ENCODE assay signal across 8 cellular contexts in the genomic region with DNA sequence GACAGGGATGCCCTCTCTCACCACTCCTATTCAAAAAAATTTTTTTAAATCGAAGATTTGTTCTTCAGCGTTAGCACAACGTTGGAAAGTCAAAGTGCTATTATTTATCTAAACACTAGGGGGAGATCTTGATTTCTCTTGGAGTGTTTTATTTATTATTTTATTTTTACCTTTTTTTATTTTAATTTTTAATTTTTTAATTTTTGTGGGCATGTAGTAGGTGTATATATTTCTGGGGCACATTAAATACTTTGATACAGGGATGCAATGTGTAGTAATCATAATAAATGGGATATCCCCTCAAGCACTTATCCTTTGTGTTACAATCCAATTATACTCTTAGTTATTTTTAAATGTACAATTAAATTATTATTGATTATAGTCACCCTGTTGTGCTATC. TPM values are rescaled to one million over a fixed set of nuclear protein-coding genes. Genes with fewer than 3 reads are reported as not detected.
DNase-seq lines count a peak whose midpoint lies in the region; ATAC-seq, FAIRE-seq and TF ChIP-seq lines count a peak whose summit lies in the region.

No MANE protein-coding gene starts in this region.

- no peak overlapping the region for H3K9ac ChIP-seq in K562 (ENCODE audit: insufficient read depth in 1 of 2, low read depth in 2 of 2, low read length in 2 of 2)

- in situ Hi-C loops in K562 (cut with MboI), result no loop called here

- intact Hi-C loops in K562 (cut with micrococcal nuclease) (loop anchor here (1.0 to 10.0 kb wide), 4 partner anchors 101 to 517 kb away; no protein-coding TSS in a partner anchor), lower leg skin (cut with DNase I; ENCODE audit: low total_unique reads) (no loop called here)

- H3K27me3 ChIP-seq in HL-60 (ENCODE audit: insufficient read depth, poor library complexity, severe bottlenecking) (no peaks in the 10 kb centered on the region), K562 (ENCODE audit: control insufficient read depth in 2 of 2, insufficient read depth in 2 of 2, low read length in 2 of 2) (no peaks in the 10 kb centered on the region)

- no peaks in the 10 kb centered on the region for H3K9me1 ChIP-seq in K562 (ENCODE audit: control insufficient read depth, insufficient read depth, low read length)

- DNase-seq in CD1c-positive myeloid dendritic cell (ENCODE audit: extremely low spot score) (peak; percentile 28), HL-60 (ENCODE audit: low read depth in 1 of 2, low spot score in 1 of 2) (no peak), K562 (ENCODE audit: extremely low read depth in 1 of 4, low spot score in 3 of 4) (no peak), medulla oblongata (ENCODE audit: extremely low spot score) (peak; percentile 26), lower leg skin (ENCODE audit: low spot score in 2 of 2) (no peak), GDM1 (lab: John Stamatoyannopoulos, UW) (no peak), NOMO-1 treated with DMSO at 0.1 percent for 48 hours (lab: John Stamatoyannopoulos, UW; ENCODE audit: unreplicated experiment) (no peak)

- POLR2A ChIA-PET in K562 (lab: Yijun Ruan, JAX), result no interaction called here

- no peaks in the 10 kb centered on the region for H4K20me1 ChIP-seq in K562 (replicated peaks; ENCODE audit: control insufficient read depth, insufficient read depth, low read length)

- FAIRE-seq in K562 (lab: Jason Lieb, UNC), result peak; percentile 60

- TF ChIP-seq CTCF in HL-60 (IDR thresholded peaks at IDR 0.05; ENCODE audit: insufficient read depth, low read length) (peak; percentile 23), K562 (IDR thresholded peaks at IDR 0.05 in 2 of 3, conservative IDR thresholded peaks at IDR 0.05 in 1 of 3; ENCODE audit: insufficient read depth in 2 of 3, low read depth in 1 of 3, low read length in 3 of 3) (peak in 2 of 3 experiments; percentile 15 to 66; a peak in 2 of 6 replicates), lower leg skin (IDR thresholded peaks at IDR 0.05) (no peak)

- peaks cover 0 to 2% of the 10 kb centered on the region in 2 experiments; a peak in 3 of 5 replicates for H3K4me1 ChIP-seq in K562 (replicated peaks in 1 of 2; ENCODE audit: control insufficient read depth in 2 of 2, insufficient read depth in 2 of 2, low read length in 2 of 2)

- H3K79me2 ChIP-seq in K562 (ENCODE audit: control insufficient read depth, insufficient read depth, low read length), result no peaks in the 10 kb centered on the region

- WGBS in K562 (ENCODE audit: insufficient coverage, low coverage, missing lambda C conversion rate), result 3% methylated on average over 3 of the region's 3 CpGs
- WGBS in lower leg skin, 2 donors, result 5% methylated on average over 3 of the region's 3 CpGs

- CTCF ChIA-PET in K562 (lab: Yijun Ruan, JAX; ENCODE audit: low intra/inter-chr PET ratio), result interaction anchor here (0.8 to 1.5 kb wide), 3 partner anchors 101 to 517 kb away, joined by 3 to 10 read pairs (median 9); no protein-coding TSS in a partner anchor

- TF ChIP-seq EP300 in K562 (IDR thresholded peaks at IDR 0.05; ENCODE audit: low read length), result no peak

- H3K27ac ChIP-seq in HL-60 (replicated peaks) (no peak overlapping the region), K562 (ENCODE audit: extremely low read depth, low read depth, low read length) (no peak overlapping the region)

- no TSS peak for BruUV-seq in K562 (replicated peaks; lab: Mats Ljungman, UMichigan)

- ATAC-seq in K562 (no peak), HG02870 (IDR thresholded peaks at IDR 0.05; ENCODE audit: unreplicated experiment) (no peak)

- TF ChIP-seq POLR2A in K562 (conservative IDR thresholded peaks at IDR 0.05), result no peak
- no peak for TF ChIP-seq POLR2A in lower leg skin (IDR thresholded peaks at IDR 0.05)

- TF ChIP-seq RAD21 in K562 (CRISPR knock-in tag; conservative IDR thresholded peaks at IDR 0.05 in 1 of 2, IDR thresholded peaks at IDR 0.05 in 1 of 2), result peak; percentile 61 to 67

- H3K4me2 ChIP-seq in K562 (ENCODE audit: insufficient read depth, low read length), result no peak overlapping the region

- H3K4me3 ChIP-seq in HL-60 (replicated peaks; ENCODE audit: insufficient read depth, low read length), result no peak overlapping the region
- H3K4me3 ChIP-seq in K562, result no peak overlapping the region
- no peak overlapping the region for H3K4me3 ChIP-seq in lower leg skin (ENCODE audit: low read depth, poor library complexity, severe bottlenecking)

- H2AFZ ChIP-seq in K562 (ENCODE audit: low read depth, low read length), result no peak overlapping the region

- H3K9me3 ChIP-seq in K562 (replicated peaks; ENCODE audit: control insufficient read depth, insufficient read depth, low read depth, low read length), result no peaks in the 10 kb centered on the region

- no peaks in the 10 kb centered on the region for H3K36me3 ChIP-seq in K562 (ENCODE audit: control insufficient read depth, insufficient read depth, low read length)

TF ChIP-seq in K562, 482 proteins besides CTCF, POLR2A, EP300 and RAD21 (continues in another document):
- TF ChIP-seq EP400 (IDR thresholded peaks at IDR 0.05) (no peak), ZNF507 (tag; conservative IDR thresholded peaks at IDR 0.05) (no peak)
- TF ChIP-seq, protein P1, sequence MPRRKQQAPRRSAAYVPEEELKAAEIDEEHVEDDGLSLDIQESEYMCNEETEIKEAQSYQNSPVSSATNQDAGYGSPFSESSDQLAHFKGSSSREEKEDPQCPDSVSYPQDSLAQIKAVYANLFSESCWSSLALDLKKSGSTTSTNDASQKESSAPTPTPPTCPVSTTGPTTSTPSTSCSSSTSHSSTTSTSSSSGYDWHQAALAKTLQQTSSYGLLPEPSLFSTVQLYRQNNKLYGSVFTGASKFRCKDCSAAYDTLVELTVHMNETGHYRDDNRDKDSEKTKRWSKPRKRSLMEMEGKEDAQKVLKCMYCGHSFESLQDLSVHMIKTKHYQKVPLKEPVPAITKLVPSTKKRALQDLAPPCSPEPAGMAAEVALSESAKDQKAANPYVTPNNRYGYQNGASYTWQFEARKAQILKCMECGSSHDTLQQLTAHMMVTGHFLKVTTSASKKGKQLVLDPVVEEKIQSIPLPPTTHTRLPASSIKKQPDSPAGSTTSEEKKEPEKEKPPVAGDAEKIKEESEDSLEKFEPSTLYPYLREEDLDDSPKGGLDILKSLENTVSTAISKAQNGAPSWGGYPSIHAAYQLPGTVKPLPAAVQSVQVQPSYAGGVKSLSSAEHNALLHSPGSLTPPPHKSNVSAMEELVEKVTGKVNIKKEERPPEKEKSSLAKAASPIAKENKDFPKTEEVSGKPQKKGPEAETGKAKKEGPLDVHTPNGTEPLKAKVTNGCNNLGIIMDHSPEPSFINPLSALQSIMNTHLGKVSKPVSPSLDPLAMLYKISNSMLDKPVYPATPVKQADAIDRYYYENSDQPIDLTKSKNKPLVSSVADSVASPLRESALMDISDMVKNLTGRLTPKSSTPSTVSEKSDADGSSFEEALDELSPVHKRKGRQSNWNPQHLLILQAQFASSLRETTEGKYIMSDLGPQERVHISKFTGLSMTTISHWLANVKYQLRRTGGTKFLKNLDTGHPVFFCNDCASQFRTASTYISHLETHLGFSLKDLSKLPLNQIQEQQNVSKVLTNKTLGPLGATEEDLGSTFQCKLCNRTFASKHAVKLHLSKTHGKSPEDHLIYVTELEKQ (CRISPR knock-in tag; IDR thresholded peaks at IDR 0.05), result no peak

RNA-seq across cellular contexts. Expression of a gene that starts 37.4 kb away (rescaled TPM):
- total RNA-seq in K562 (2011; cell fraction: chromatin; rRNA removed; ENCODE audit: low replicate concordance), result 14.4 and 15.7 TPM in 2 replicates
- total RNA-seq in K562 (2011; cell fraction: nucleolus; rRNA removed), result 22.1 and 26.0 TPM in 2 replicates
- 18.6 and 19.8 TPM in 2 replicates for total RNA-seq in K562 (2011; cell fraction: nucleoplasm; rRNA removed)
- total RNA-seq in K562 (2014; rRNA removed) (12.3 and 15.1 TPM in 2 replicates), K562 (2014; rRNA removed; fragmentation: Illumina TruSeq; extraction: Trizol) (8.6 and 9.3 TPM in 2 replicates), K562 (2015; rRNA removed; fragmentation: Illumina TruSeq; extraction: Trizol) (11.5 and 11.6 TPM in 2 replicates), K562 (2021) (16.9 and 18.0 TPM in 2 replicates), lower leg skin (under 1 TPM in 1 of 4 donors, not detected in 3; 0.19 TPM)
- polyA plus RNA-seq in K562 (2011; rRNA removed) (8.7 and 11.4 TPM in 2 replicates), K562 (2014; fragmentation: Illumina TruSeq; extraction: Trizol) (7.8 and 8.3 TPM in 2 replicates), K562 (2014; fragmentation: Nextera tagmentation; extraction: Ambion mirVana) (1 to 10 TPM; 2.5 to 3.1 TPM), K562 (2014; rRNA removed) (8.8 and 10.7 TPM in 2 replicates)
- 18.8 and 32.4 TPM in 2 replicates for polyA plus RNA-seq in K562 (2011; cell fraction: cytosol; rRNA removed)
- polyA plus RNA-seq in K562 (2011; cell fraction: nucleus; rRNA removed), result 14.8 and 16.1 TPM in 2 replicates
- polyA plus RNA-seq in K562 (2012), result 7.7 and 13.1 TPM in 2 replicates
- 14.3 and 14.4 TPM in 2 replicates for polyA minus RNA-seq in K562 (2011; rRNA and poly(A)+ RNA removed)
- 5.8 and 11.5 TPM in 2 replicates for polyA minus RNA-seq in K562 (2011; cell fraction: cytosol; rRNA and poly(A)+ RNA removed)
- 15.1 and 21.2 TPM in 2 replicates for polyA minus RNA-seq in K562 (2011; cell fraction: nucleus; rRNA and poly(A)+ RNA removed)

RNA-seq across cellular contexts. Expression of a gene that starts 44.3 kb away (rescaled TPM):
- 2.3 and 3.1 TPM in 2 replicates for total RNA-seq in K562 (2011; cell fraction: chromatin; rRNA removed; ENCODE audit: low replicate concordance)
- 2.2 and 3.6 TPM in 2 replicates for total RNA-seq in K562 (2011; cell fraction: nucleolus; rRNA removed)
- 0.88 and 0.99 TPM in 2 replicates for total RNA-seq in K562 (2011; cell fraction: nucleoplasm; rRNA removed)
- total RNA-seq in K562 (2014; rRNA removed) (0.59 and 1.1 TPM in 2 replicates), K562 (2014; rRNA removed; fragmentation: Illumina TruSeq; extraction: Trizol) (0.19 and 0.33 TPM in 2 replicates), K562 (2015; rRNA removed; fragmentation: Illumina TruSeq; extraction: Trizol) (0.11 and 0.29 TPM in 2 replicates), K562 (2021) (0.84 and 0.94 TPM in 2 replicates), lower leg skin (not detected)
- polyA plus RNA-seq in K562 (2011; rRNA removed) (0.28 and 0.50 TPM in 2 replicates), K562 (2014; fragmentation: Illumina TruSeq; extraction: Trizol) (0.07 and 0.10 TPM in 2 replicates), K562 (2014; fragmentation: Nextera tagmentation; extraction: Ambion mirVana) (under 1 TPM in 1 of 2 experiments, not detected in 1; 0.07 TPM), K562 (2014; rRNA removed) (0.12 and 0.57 TPM in 2 replicates)
- 0.12 TPM in 2 replicates for polyA plus RNA-seq in K562 (2011; cell fraction: cytosol; rRNA removed)
- 1.6 and 1.7 TPM in 2 replicates for polyA plus RNA-seq in K562 (2011; cell fraction: nucleus; rRNA removed)
- polyA plus RNA-seq in K562 (2012), result 0.34 and 0.53 TPM in 2 replicates
- polyA minus RNA-seq in K562 (2011; rRNA and poly(A)+ RNA removed), result 0.24 and 0.91 TPM in 2 replicates
- polyA minus RNA-seq in K562 (2011; cell fraction: cytosol; rRNA and poly(A)+ RNA removed), result not detected in 2 replicates
- 4.2 and 4.4 TPM in 2 replicates for polyA minus RNA-seq in K562 (2011; cell fraction: nucleus; rRNA and poly(A)+ RNA removed)

Comparison
In these comparisons a context has a peak if more than half of its experiments do, and no peak if none do; other contexts are left out.
1. DNase-seq: peak in CD1c-positive myeloid dendritic cell (single experiment) and medulla oblongata (single experiment); none in HL-60 (0 of 2), K562 (0 of 4), lower leg skin (0 of 2), GDM1 (single experiment) and NOMO-1 treated with DMSO at 0.1 percent for 48 hours (single experiment).
2. CTCF ChIP-seq: peak in HL-60 (single experiment) and K562 (2 of 3); none in lower leg skin (0 of 3).
3. RNA of a gene that starts 37.4 kb away (total RNA-seq): 8.6 to 26.0 TPM in K562; 0.19 TPM in lower leg skin; every median in the first group is over 4 times any median in the second.